ENCODE assay signal across 9 cellular contexts in genomic region chr7:6436385-6436685, GRCh38. TPM values are rescaled to one million over a fixed set of nuclear protein-coding genes. Genes with fewer than 3 reads are reported as not detected.
DNase-seq lines count a peak whose midpoint lies in the region; ATAC-seq, FAIRE-seq and TF ChIP-seq lines count a peak whose summit lies in the region.
"Had no signal": no experiment of that assay in that cellular context is flagged by ENCODE, and none has a peak within 500 bp of the region (broad histone marks: within the 10 kb centered on the region; RNA-seq: fewer than 3 reads in every experiment).

No MANE protein-coding gene starts in this region.

- no peaks in the 10 kb centered on the region for H3K27me3 ChIP-seq in Caco-2 (replicated peaks; ENCODE audit: control insufficient read depth, insufficient read depth, low read length)

- H3K4me3 Mint-ChIP-seq in T-helper 17 cell: peak overlapping the region; percentile 66
- H3K4me3 Mint-ChIP-seq in stimulated activated naive B cell treated with anti-CD40 and anti-IgM and Interleukin-4, amounts not matched to agents 10 μg/mL and 1 μg/mL and 100 μg/mL, for 72 hours: peak overlapping the region; percentile 66 to 76
- H3K4me3 Mint-ChIP-seq in Caco-2 (ENCODE audit: unreplicated experiment): no peak overlapping the region

- no peaks in the 10 kb centered on the region for H3K4me1 ChIP-seq in Caco-2

- FAIRE-seq in RCC 7860 (lab: Jason Lieb, UNC): no peak
- FAIRE-seq: H1 had no signal

- no peaks in the 10 kb centered on the region for H3K9me3 Mint-ChIP-seq in stimulated activated naive B cell treated with anti-CD40 and anti-IgM and Interleukin-4, amounts not matched to agents 10 μg/mL and 1 μg/mL and 100 μg/mL, for 72 hours
- H3K9me3 Mint-ChIP-seq in Caco-2 (ENCODE audit: unreplicated experiment): no peaks in the 10 kb centered on the region

- no peak for TF ChIP-seq CTCF in Caco-2 (IDR thresholded peaks at IDR 0.05; ENCODE audit: insufficient read depth in 1 of 2, low read depth in 1 of 2, low read length in 1 of 2, severe bottlenecking in 1 of 2, unreplicated experiment in 1 of 2)

- DNase-seq in T-helper 17 cell (no peak), germinal center (ENCODE audit: low spot score) (peak; percentile 26), Caco-2 (no peak), RCC 7860 (ENCODE audit: low spot score) (no peak)
- DNase-seq in stimulated activated naive B cell treated with anti-CD40 and anti-IgM and Interleukin-4, amounts not matched to agents 10 μg/mL and 1 μg/mL and 100 μg/mL, for 72 hours: peak; percentile 31

- no peaks in the 10 kb centered on the region for H3K9me3 ChIP-seq in T-helper 17 cell (ENCODE audit: control insufficient read depth, low read length, poor library complexity, severe bottlenecking)
- no peaks in the 10 kb centered on the region for H3K9me3 ChIP-seq in Caco-2

- intact Hi-C loops in Caco-2 (cut with micrococcal nuclease; ENCODE audit: unreplicated experiment): loop anchor here (5.0 to 10.0 kb wide), 2 partner anchors 52 to 579 kb away; no protein-coding TSS in a partner anchor

- CTCF ChIA-PET in Caco-2 (lab: Charles Lee): no interaction called here

- H3K36me3 Mint-ChIP-seq in T-helper 17 cell (ENCODE audit: low read depth) (peaks cover 2% of the 10 kb centered on the region), Caco-2 (ENCODE audit: insufficient read depth, unreplicated experiment) (peaks cover 38% of the 10 kb centered on the region)
- H3K36me3 Mint-ChIP-seq in stimulated activated naive B cell treated with anti-CD40 and anti-IgM and Interleukin-4, amounts not matched to agents 10 μg/mL and 1 μg/mL and 100 μg/mL, for 72 hours: peaks cover 20 to 28% of the 10 kb centered on the region in 2 donors

- H3K27me3 Mint-ChIP-seq in T-helper 17 cell: no peaks in the 10 kb centered on the region
- no peaks in the 10 kb centered on the region for H3K27me3 Mint-ChIP-seq in stimulated activated naive B cell treated with anti-CD40 and anti-IgM and Interleukin-4, amounts not matched to agents 10 μg/mL and 1 μg/mL and 100 μg/mL, for 72 hours
- H3K27me3 Mint-ChIP-seq in Caco-2 (ENCODE audit: insufficient read depth, unreplicated experiment): no peaks in the 10 kb centered on the region

- H3K4me3 ChIP-seq in Caco-2 (ENCODE audit: low read depth, low read length): no peak overlapping the region

- H3K36me3 ChIP-seq in Caco-2 (ENCODE audit: control insufficient read depth, insufficient read depth, low read length): peaks cover 1% of the 10 kb centered on the region; the same call in 1 of the 2 replicates

- POLR2A ChIA-PET in Caco-2 (lab: Charles Lee): no interaction called here

- H3K27ac Mint-ChIP-seq in T-helper 17 cell: peak overlapping the region; percentile 89
- H3K27ac Mint-ChIP-seq in stimulated activated naive B cell treated with anti-CD40 and anti-IgM and Interleukin-4, amounts not matched to agents 10 μg/mL and 1 μg/mL and 100 μg/mL, for 72 hours: peak overlapping the region; percentile 78
- H3K27ac Mint-ChIP-seq in Caco-2 (ENCODE audit: unreplicated experiment): no peak overlapping the region

- BruUV-seq in Caco-2 (replicated peaks; lab: Mats Ljungman, UMichigan): no TSS peak

- ATAC-seq in HG02885 (IDR thresholded peaks at IDR 0.05; ENCODE audit: poor library complexity, unreplicated experiment) (peak; percentile 51), T-helper 17 cell (peak; percentile 40), HG02870 (IDR thresholded peaks at IDR 0.05; ENCODE audit: unreplicated experiment) (no peak), GM18870 (IDR thresholded peaks at IDR 0.05; ENCODE audit: unreplicated experiment) (no peak)
- ATAC-seq in stimulated activated naive B cell treated with anti-CD40 and anti-IgM and Interleukin-4, amounts not matched to agents 10 μg/mL and 1 μg/mL and 100 μg/mL, for 72 hours (replicated peaks): peak; percentile 77 to 80

- peaks cover 24% of the 10 kb centered on the region for H3K4me1 Mint-ChIP-seq in T-helper 17 cell
- peaks cover 26 to 46% of the 10 kb centered on the region in 2 donors for H3K4me1 Mint-ChIP-seq in stimulated activated naive B cell treated with anti-CD40 and anti-IgM and Interleukin-4, amounts not matched to agents 10 μg/mL and 1 μg/mL and 100 μg/mL, for 72 hours
- H3K4me1 Mint-ChIP-seq in Caco-2 (ENCODE audit: low read depth, unreplicated experiment): no peaks in the 10 kb centered on the region

RNA-seq across cellular contexts. Expression of gene DAGLB, which starts 11.4 kb away (rescaled TPM):
- total RNA-seq in T-helper 17 cell (10 to 100 TPM; 19.6 to 26.8 TPM), Caco-2 (2022) (25.8 and 32.6 TPM in 2 replicates)

RNA-seq across cellular contexts. Expression of gene KDELR2, which starts 47.6 kb away (rescaled TPM):
- 10 to 100 TPM; 38.3 to 38.4 TPM for total RNA-seq in T-helper 17 cell
- 263 and 274 TPM in 2 replicates for total RNA-seq in Caco-2 (2022)

Comparison
In these comparisons a context has a peak if more than half of its experiments do, and no peak if none do; other contexts are left out.
1. ATAC-seq: peak in HG02885 (single experiment), T-helper 17 cell (single experiment) and stimulated activated naive B cell treated with anti-CD40 and anti-IgM and Interleukin-4, amounts not matched to agents 10 μg/mL and 1 μg/mL and 100 μg/mL, for 72 hours (2 of 2); none in HG02870 (single experiment) and GM18870 (single experiment).
2. DNase-seq: peak in germinal center (single experiment) and stimulated activated naive B cell treated with anti-CD40 and anti-IgM and Interleukin-4, amounts not matched to agents 10 μg/mL and 1 μg/mL and 100 μg/mL, for 72 hours (single experiment); none in T-helper 17 cell (0 of 3), Caco-2 (0 of 2) and RCC 7860 (single experiment).